2 cellular contexts compared by ENCODE assay signal in genomic region chr10:76082956-76083355, GRCh38.
A peak's percentile ranks its signal among the peaks of the same experiment; 100 is the strongest.
TF ChIP-seq lines count a peak whose summit lies in the region.

No MANE protein-coding gene starts in this region.

TF ChIP-seq in HEK293, 187 proteins besides CTCF, POLR2A, EP300 and RAD21 (continued from another document and continues in another):
- no peak for TF ChIP-seq TSHZ1 (tag by site-specific recombination; IDR thresholded peaks at IDR 0.05; ENCODE audit: borderline replicate concordance)
- TF ChIP-seq PRDM10 (tag by site-specific recombination; IDR thresholded peaks at IDR 0.05), result peak; percentile 10; the same call in 1 of the 2 replicates
- no peak for TF ChIP-seq TRIM28 (IDR thresholded peaks at IDR 0.05; ENCODE audit: borderline replicate concordance, low read length)
- no peak for TF ChIP-seq ZSCAN5A (tag by site-specific recombination; IDR thresholded peaks at IDR 0.05)
- peak; percentile 36; the same call in 1 of the 2 replicates for TF ChIP-seq ZNF600 (tag by site-specific recombination; IDR thresholded peaks at IDR 0.05)
- peak; percentile 29; the same call in 1 of the 2 replicates for TF ChIP-seq ZXDB (tag by site-specific recombination; IDR thresholded peaks at IDR 0.05)
- no peak for TF ChIP-seq ZNF677 (tag by site-specific recombination; IDR thresholded peaks at IDR 0.05)
- no peak for TF ChIP-seq ZNF391 (tag by site-specific recombination; IDR thresholded peaks at IDR 0.05; ENCODE audit: borderline replicate concordance, low read depth)
- TF ChIP-seq ZNF211 (tag by site-specific recombination; IDR thresholded peaks at IDR 0.05; ENCODE audit: low read depth), result no peak
- no peak for TF ChIP-seq ZNF175 (tag by site-specific recombination; IDR thresholded peaks at IDR 0.05)
- TF ChIP-seq KLF1 (tag by site-specific recombination; IDR thresholded peaks at IDR 0.05), result no peak
- TF ChIP-seq SP7 (tag by site-specific recombination; IDR thresholded peaks at IDR 0.05), result peak; percentile 19; the same call in 1 of the 2 replicates
- peak; percentile 34; the same call in 1 of the 2 replicates for TF ChIP-seq ZIC2 (tag by site-specific recombination; IDR thresholded peaks at IDR 0.05)
- TF ChIP-seq, protein P1, sequence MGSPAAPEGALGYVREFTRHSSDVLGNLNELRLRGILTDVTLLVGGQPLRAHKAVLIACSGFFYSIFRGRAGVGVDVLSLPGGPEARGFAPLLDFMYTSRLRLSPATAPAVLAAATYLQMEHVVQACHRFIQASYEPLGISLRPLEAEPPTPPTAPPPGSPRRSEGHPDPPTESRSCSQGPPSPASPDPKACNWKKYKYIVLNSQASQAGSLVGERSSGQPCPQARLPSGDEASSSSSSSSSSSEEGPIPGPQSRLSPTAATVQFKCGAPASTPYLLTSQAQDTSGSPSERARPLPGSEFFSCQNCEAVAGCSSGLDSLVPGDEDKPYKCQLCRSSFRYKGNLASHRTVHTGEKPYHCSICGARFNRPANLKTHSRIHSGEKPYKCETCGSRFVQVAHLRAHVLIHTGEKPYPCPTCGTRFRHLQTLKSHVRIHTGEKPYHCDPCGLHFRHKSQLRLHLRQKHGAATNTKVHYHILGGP (tag by site-specific recombination; IDR thresholded peaks at IDR 0.05), result peak; percentile 58; the same call in 1 of the 2 replicates
- no peak for TF ChIP-seq HOXD13 (CRISPR knock-in tag; IDR thresholded peaks at IDR 0.05; ENCODE audit: borderline replicate concordance)
- no peak for TF ChIP-seq ZBTB7A (tag by site-specific recombination; IDR thresholded peaks at IDR 0.05; ENCODE audit: low read depth)
- TF ChIP-seq KLF10 (tag by site-specific recombination; IDR thresholded peaks at IDR 0.05), result no peak
- TF ChIP-seq KLF7 (tag by site-specific recombination; IDR thresholded peaks at IDR 0.05; ENCODE audit: borderline replicate concordance), result no peak
- TF ChIP-seq TCF7L2 (IDR thresholded peaks at IDR 0.05; ENCODE audit: borderline replicate concordance, low read depth, low read length), result peak; percentile 35; the same call in 1 of the 2 replicates

TF ChIP-seq in WTC11, 78 proteins besides CTCF, POLR2A, EP300 and RAD21 (continued from another document and continues in another):
- TF ChIP-seq CDX4 (CRISPR knock-in tag; IDR thresholded peaks at IDR 0.05; ENCODE audit: borderline replicate concordance), result no peak
- TF ChIP-seq ZNF121 (CRISPR knock-in tag; IDR thresholded peaks at IDR 0.05), result no peak
- no peak for TF ChIP-seq E2F5 (CRISPR knock-in tag; IDR thresholded peaks at IDR 0.05)
- no peak for TF ChIP-seq NFYB (CRISPR knock-in tag; conservative IDR thresholded peaks at IDR 0.05; ENCODE audit: low read depth)
- TF ChIP-seq ZNF219 (CRISPR knock-in tag; IDR thresholded peaks at IDR 0.05; ENCODE audit: borderline replicate concordance), result no peak
- peak; percentile 32; the same call in 1 of the 2 replicates for TF ChIP-seq ETV6 (CRISPR knock-in tag; IDR thresholded peaks at IDR 0.05)
- peak; percentile 51; the same call in 1 of the 2 replicates for TF ChIP-seq ZBTB43 (CRISPR knock-in tag; IDR thresholded peaks at IDR 0.05)
- no peak for TF ChIP-seq GABPB1 (CRISPR knock-in tag; IDR thresholded peaks at IDR 0.05)
- TF ChIP-seq, protein P2, sequence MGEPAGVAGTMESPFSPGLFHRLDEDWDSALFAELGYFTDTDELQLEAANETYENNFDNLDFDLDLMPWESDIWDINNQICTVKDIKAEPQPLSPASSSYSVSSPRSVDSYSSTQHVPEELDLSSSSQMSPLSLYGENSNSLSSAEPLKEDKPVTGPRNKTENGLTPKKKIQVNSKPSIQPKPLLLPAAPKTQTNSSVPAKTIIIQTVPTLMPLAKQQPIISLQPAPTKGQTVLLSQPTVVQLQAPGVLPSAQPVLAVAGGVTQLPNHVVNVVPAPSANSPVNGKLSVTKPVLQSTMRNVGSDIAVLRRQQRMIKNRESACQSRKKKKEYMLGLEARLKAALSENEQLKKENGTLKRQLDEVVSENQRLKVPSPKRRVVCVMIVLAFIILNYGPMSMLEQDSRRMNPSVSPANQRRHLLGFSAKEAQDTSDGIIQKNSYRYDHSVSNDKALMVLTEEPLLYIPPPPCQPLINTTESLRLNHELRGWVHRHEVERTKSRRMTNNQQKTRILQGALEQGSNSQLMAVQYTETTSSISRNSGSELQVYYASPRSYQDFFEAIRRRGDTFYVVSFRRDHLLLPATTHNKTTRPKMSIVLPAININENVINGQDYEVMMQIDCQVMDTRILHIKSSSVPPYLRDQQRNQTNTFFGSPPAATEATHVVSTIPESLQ (CRISPR knock-in tag; IDR thresholded peaks at IDR 0.05), result no peak
- no peak for TF ChIP-seq ATF1 (CRISPR knock-in tag; IDR thresholded peaks at IDR 0.05)
- no peak for TF ChIP-seq CREB1 (CRISPR knock-in tag; IDR thresholded peaks at IDR 0.05)
- TF ChIP-seq, protein P3, sequence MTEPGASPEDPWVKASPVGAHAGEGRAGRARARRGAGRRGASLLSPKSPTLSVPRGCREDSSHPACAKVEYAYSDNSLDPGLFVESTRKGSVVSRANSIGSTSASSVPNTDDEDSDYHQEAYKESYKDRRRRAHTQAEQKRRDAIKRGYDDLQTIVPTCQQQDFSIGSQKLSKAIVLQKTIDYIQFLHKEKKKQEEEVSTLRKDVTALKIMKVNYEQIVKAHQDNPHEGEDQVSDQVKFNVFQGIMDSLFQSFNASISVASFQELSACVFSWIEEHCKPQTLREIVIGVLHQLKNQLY (CRISPR knock-in tag; IDR thresholded peaks at IDR 0.05), result no peak
- TF ChIP-seq NFE2L1 (CRISPR knock-in tag; IDR thresholded peaks at IDR 0.05), result peak; percentile 64; the same call in 1 of the 2 replicates
- TF ChIP-seq HMGXB4 (CRISPR knock-in tag; IDR thresholded peaks at IDR 0.05), result no peak
- TF ChIP-seq ZNF232 (CRISPR knock-in tag; IDR thresholded peaks at IDR 0.05), result no peak
- TF ChIP-seq ARID4B (CRISPR knock-in tag; IDR thresholded peaks at IDR 0.05; ENCODE audit: borderline replicate concordance), result no peak
- TF ChIP-seq ZNF317 (CRISPR knock-in tag; IDR thresholded peaks at IDR 0.05; ENCODE audit: borderline replicate concordance, low read depth), result no peak
- no peak for TF ChIP-seq KAT7 (CRISPR knock-in tag; IDR thresholded peaks at IDR 0.05; ENCODE audit: borderline replicate concordance)
- no peak for TF ChIP-seq NR3C1 (CRISPR knock-in tag; conservative IDR thresholded peaks at IDR 0.05; ENCODE audit: low read depth)
- TF ChIP-seq ZNF396 (CRISPR knock-in tag; IDR thresholded peaks at IDR 0.05; ENCODE audit: borderline replicate concordance), result no peak
- no peak for TF ChIP-seq FOXJ3 (CRISPR knock-in tag; IDR thresholded peaks at IDR 0.05; ENCODE audit: borderline replicate concordance)
- no peak for TF ChIP-seq RELA (CRISPR knock-in tag; IDR thresholded peaks at IDR 0.05; ENCODE audit: borderline replicate concordance)
- no peak for TF ChIP-seq ZSCAN18 (CRISPR knock-in tag; IDR thresholded peaks at IDR 0.05)
- TF ChIP-seq MYBL2 (CRISPR knock-in tag; IDR thresholded peaks at IDR 0.05), result no peak
- TF ChIP-seq, protein P4, sequence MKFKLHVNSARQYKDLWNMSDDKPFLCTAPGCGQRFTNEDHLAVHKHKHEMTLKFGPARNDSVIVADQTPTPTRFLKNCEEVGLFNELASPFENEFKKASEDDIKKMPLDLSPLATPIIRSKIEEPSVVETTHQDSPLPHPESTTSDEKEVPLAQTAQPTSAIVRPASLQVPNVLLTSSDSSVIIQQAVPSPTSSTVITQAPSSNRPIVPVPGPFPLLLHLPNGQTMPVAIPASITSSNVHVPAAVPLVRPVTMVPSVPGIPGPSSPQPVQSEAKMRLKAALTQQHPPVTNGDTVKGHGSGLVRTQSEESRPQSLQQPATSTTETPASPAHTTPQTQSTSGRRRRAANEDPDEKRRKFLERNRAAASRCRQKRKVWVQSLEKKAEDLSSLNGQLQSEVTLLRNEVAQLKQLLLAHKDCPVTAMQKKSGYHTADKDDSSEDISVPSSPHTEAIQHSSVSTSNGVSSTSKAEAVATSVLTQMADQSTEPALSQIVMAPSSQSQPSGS (CRISPR knock-in tag; IDR thresholded peaks at IDR 0.05; ENCODE audit: borderline replicate concordance, low read depth), result no peak
- TF ChIP-seq FOXK1 (CRISPR knock-in tag; IDR thresholded peaks at IDR 0.05), result peak; percentile 53; the same call in 1 of the 2 replicates
- 0 out of 2 replicates have a peak, but pooled peaks have one; percentile 9 for TF ChIP-seq PRRX2 (CRISPR knock-in tag; IDR thresholded peaks at IDR 0.05)
- no peak for TF ChIP-seq ZNF416 (CRISPR knock-in tag; IDR thresholded peaks at IDR 0.05)
- no peak for TF ChIP-seq ZNF263 (CRISPR knock-in tag; IDR thresholded peaks at IDR 0.05; ENCODE audit: low read depth)
- no peak for TF ChIP-seq JAZF1 (CRISPR knock-in tag; IDR thresholded peaks at IDR 0.05)
- TF ChIP-seq, protein P5, sequence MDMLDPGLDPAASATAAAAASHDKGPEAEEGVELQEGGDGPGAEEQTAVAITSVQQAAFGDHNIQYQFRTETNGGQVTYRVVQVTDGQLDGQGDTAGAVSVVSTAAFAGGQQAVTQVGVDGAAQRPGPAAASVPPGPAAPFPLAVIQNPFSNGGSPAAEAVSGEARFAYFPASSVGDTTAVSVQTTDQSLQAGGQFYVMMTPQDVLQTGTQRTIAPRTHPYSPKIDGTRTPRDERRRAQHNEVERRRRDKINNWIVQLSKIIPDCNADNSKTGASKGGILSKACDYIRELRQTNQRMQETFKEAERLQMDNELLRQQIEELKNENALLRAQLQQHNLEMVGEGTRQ (CRISPR knock-in tag; IDR thresholded peaks at IDR 0.05), result peak; percentile 6; the same call in 1 of the 2 replicates
- TF ChIP-seq FOXP1 (CRISPR knock-in tag; IDR thresholded peaks at IDR 0.05; ENCODE audit: borderline replicate concordance), result no peak
- TF ChIP-seq IRF2 (CRISPR knock-in tag; IDR thresholded peaks at IDR 0.05; ENCODE audit: borderline replicate concordance, low read depth), result no peak
- TF ChIP-seq TEAD1 (CRISPR knock-in tag; IDR thresholded peaks at IDR 0.05), result peak; percentile 27; the same call in 1 of the 2 replicates
